25 cellular contexts compared by ENCODE assay signal in the genomic region with DNA sequence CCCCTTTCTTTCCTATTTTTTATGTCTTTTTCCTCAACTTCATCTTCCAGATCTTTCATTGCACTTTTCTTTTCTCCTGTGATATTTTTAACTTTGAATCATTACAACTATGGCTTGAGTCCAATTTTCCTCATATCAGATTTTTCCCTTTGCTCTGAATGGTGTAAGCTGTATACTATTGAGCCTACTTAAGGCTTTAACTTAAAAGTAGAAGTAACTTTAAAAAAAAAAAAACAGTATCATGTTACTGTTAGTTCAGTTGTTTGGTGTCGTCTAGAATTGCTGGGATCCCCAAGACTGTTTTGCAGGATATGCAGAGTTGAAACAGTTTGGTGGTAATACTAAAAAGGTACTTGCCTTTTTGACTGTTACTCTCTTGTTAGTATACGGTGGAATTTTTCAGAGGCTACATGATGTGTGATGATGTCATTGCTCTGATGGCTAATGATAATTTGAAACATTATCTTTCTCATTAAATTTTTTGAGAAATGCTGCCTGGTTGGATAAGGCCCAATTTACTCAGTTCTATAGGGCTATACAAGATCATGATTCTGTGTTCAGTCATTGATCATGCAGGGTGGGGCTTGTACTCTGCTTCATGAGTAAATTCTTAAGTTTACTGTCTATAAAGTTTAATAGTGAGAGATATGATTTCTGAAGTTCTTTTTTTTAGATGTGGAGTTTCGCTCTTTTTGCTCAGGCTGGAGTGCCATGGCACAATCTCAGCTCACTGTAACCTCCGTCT. TPM values are rescaled to one million over a fixed set of nuclear protein-coding genes. Genes with fewer than 3 reads are reported as not detected.
DNase-seq lines count a peak whose midpoint lies in the region; ATAC-seq, FAIRE-seq and TF ChIP-seq lines count a peak whose summit lies in the region.
"Had no signal": no experiment of that assay in that cellular context is flagged by ENCODE, and none has a peak within 500 bp of the region (broad histone marks: within the 10 kb centered on the region; RNA-seq: fewer than 3 reads in every experiment).

No MANE protein-coding gene starts in this region.

- TF ChIP-seq RAD21 in SK-N-SH (IDR thresholded peaks at IDR 0.05; ENCODE audit: low read length) = no peak

- intact Hi-C loops in endothelial cell of umbilical vein (cut with micrococcal nuclease) (no loop called here), adrenal gland (cut with DNase I) (no loop called here)

- peaks cover 15% of the 10 kb centered on the region for H3F3A ChIP-seq in SK-N-SH (replicated peaks; ENCODE audit: insufficient read depth)

- TF ChIP-seq POLR2A in endothelial cell of umbilical vein (IDR thresholded peaks at IDR 0.05; ENCODE audit: low read depth, low read length) (no peak), adrenal gland (IDR thresholded peaks at IDR 0.05) (no peak)

- H3K27ac ChIP-seq in SK-N-SH (ENCODE audit: low read depth in 2 of 2, low read length in 1 of 2) (peak overlapping the region in 1 of 2 experiments; percentile 61; a peak in 2 of 4 replicates), endothelial cell of umbilical vein (ENCODE audit: insufficient read depth, low read depth, low read length) (no peak overlapping the region), adrenal gland (peak overlapping the region in 2 of 5 donors; percentile 10 to 79)
- H3K27ac ChIP-seq: BLaER1 treated with 17β-estradiol and CSF1 and Interleukin-3, amounts not matched to agents 10 nM and 100 nM; neural progenitor cell had no signal

- no peaks in the 10 kb centered on the region for H3K9me3 Mint-ChIP-seq in nephron
- H3K9me3 Mint-ChIP-seq: activated T-helper 1 cell treated with anti-CD3 and anti-CD28 coated beads, Interleukin-12 subunit alpha, Interleukin-12 subunit beta, Interleukin-2, Interleukin-4 antibody, amounts not matched to agents 30 ng/mL and 10 ng/mL and 1 ng/mL, durations not matched to agents 14 hours and 24 hours and 36 hours; neural progenitor cell had no signal

- H3K27me3 ChIP-seq in SK-N-SH (ENCODE audit: insufficient read depth) (no peaks in the 10 kb centered on the region), endothelial cell of umbilical vein (ENCODE audit: control insufficient read depth in 2 of 2, insufficient read depth in 2 of 2, low read length in 2 of 2) (no peaks in the 10 kb centered on the region), adrenal gland (no peaks in the 10 kb centered on the region)
- H3K27me3 ChIP-seq: BLaER1 treated with 17β-estradiol and CSF1 and Interleukin-3, amounts not matched to agents 10 nM and 100 nM; heart right ventricle; neural progenitor cell; right atrium auricular region had no signal

- H3K9ac ChIP-seq in SK-N-SH (no peak overlapping the region), endothelial cell of umbilical vein (replicated peaks; ENCODE audit: extremely low read depth, insufficient read depth, low read length) (no peak overlapping the region)
- H3K9ac ChIP-seq: BLaER1 treated with 17β-estradiol and CSF1 and Interleukin-3, amounts not matched to agents 10 nM and 100 nM; neural progenitor cell had no signal

- DNase-seq in activated CD4-positive, CD25-positive, alpha-beta regulatory T cell treated with anti-CD3 and anti-CD28 coated beads, Interleukin-2, amount 50 U/mL, for 72 hours = no peak
- DNase-seq in SK-N-SH (no peak), endothelial cell of umbilical vein (ENCODE audit: low read depth, low spot score) (peak; percentile 49), adrenal gland (no peak)
- DNase-seq: activated CD4-positive, alpha-beta T cell treated with anti-CD3 and anti-CD28 coated beads, Interleukin-2, amount 50 U/mL, for 1 hour; amygdala; cortex of kidney; DMS153; H7; heart right ventricle; Karpas-422; NCI-H1105 treated with DMSO at 0.1 percent for 48 hours; NCI-H774; stimulated activated CD4-positive, alpha-beta T cell treated with anti-CD3 and anti-CD28 coated beads, Interleukin-2, amount 100 ng/mL, for 24 hours had no signal

- FAIRE-seq in endothelial cell of umbilical vein (lab: Jason Lieb, UNC) = peak; percentile 60
- FAIRE-seq: islet of Langerhans, urothelium cell line had no signal

- no peaks in the 10 kb centered on the region for H3K9me3 ChIP-seq in SK-N-SH
- H3K9me3 ChIP-seq in endothelial cell of umbilical vein (replicated peaks; ENCODE audit: control insufficient read depth, insufficient read depth, low read length) = no peaks in the 10 kb centered on the region
- no peaks in the 10 kb centered on the region for H3K9me3 ChIP-seq in adrenal gland (replicated peaks in 1 of 3)
- H3K9me3 ChIP-seq: heart right ventricle, right atrium auricular region had no signal

- no peak overlapping the region; the same call in 1 of the 2 replicates for H2AFZ ChIP-seq in SK-N-SH (ENCODE audit: low read depth)
- H2AFZ ChIP-seq in endothelial cell of umbilical vein (ENCODE audit: low read depth, low read length) = no peak overlapping the region
- H2AFZ ChIP-seq: neural progenitor cell had no signal

- H3K4me3 ChIP-seq in SK-N-SH (ENCODE audit: low read depth in 2 of 2, low read length in 1 of 2) (no peak overlapping the region), endothelial cell of umbilical vein (replicated peaks in 1 of 3; ENCODE audit: insufficient read depth in 1 of 3, low read depth in 1 of 3, low read length in 3 of 3) (no peak overlapping the region), adrenal gland (no peak overlapping the region)
- H3K4me3 ChIP-seq: BLaER1 treated with 17β-estradiol and CSF1 and Interleukin-3, amounts not matched to agents 10 nM and 100 nM; heart right ventricle; neural progenitor cell; right atrium auricular region had no signal

- peak overlapping the region; percentile 35 to 38 (median 37) for H3K27ac Mint-ChIP-seq in nephron
- H3K27ac Mint-ChIP-seq: activated T-helper 1 cell treated with anti-CD3 and anti-CD28 coated beads, Interleukin-12 subunit alpha, Interleukin-12 subunit beta, Interleukin-2, Interleukin-4 antibody, amounts not matched to agents 30 ng/mL and 10 ng/mL and 1 ng/mL, durations not matched to agents 14 hours and 24 hours and 36 hours; neural progenitor cell had no signal

- peaks cover 80% of the 10 kb centered on the region for H3K36me3 Mint-ChIP-seq in nephron (ENCODE audit: low read depth)

- peak; percentile 46 to 64 for ATAC-seq in activated CD4-positive, CD25-positive, alpha-beta regulatory T cell treated with anti-CD3 and anti-CD28 coated beads, Interleukin-2, amount 50 U/mL, for 24 hours
- ATAC-seq in HG03135 (IDR thresholded peaks at IDR 0.05; ENCODE audit: unreplicated experiment) = no peak
- ATAC-seq in GM21526 (IDR thresholded peaks at IDR 0.05; ENCODE audit: low FRiP score, unreplicated experiment) = no peak
- ATAC-seq: Panc1 had no signal

- dilution Hi-C loops in endothelial cell of umbilical vein (cut with MboI; ENCODE audit: extremely low pct_ligation_motif_present, low sequenced_read_pairs) = no loop called here

- no peaks in the 10 kb centered on the region for H3K27me3 Mint-ChIP-seq in nephron (ENCODE audit: low read depth)

- peaks cover 34% of the 10 kb centered on the region for H4K20me1 ChIP-seq in SK-N-SH (ENCODE audit: insufficient read depth)
- no peaks in the 10 kb centered on the region for H4K20me1 ChIP-seq in endothelial cell of umbilical vein (replicated peaks; ENCODE audit: control insufficient read depth, extremely low read depth, insufficient read depth, low read length)

- no peak for TF ChIP-seq EP300 in SK-N-SH (IDR thresholded peaks at IDR 0.05; ENCODE audit: borderline replicate concordance in 1 of 2, low read depth in 1 of 2, low read length in 1 of 2)

- TF ChIP-seq CTCF in SK-N-SH (IDR thresholded peaks at IDR 0.05) (no peak), endothelial cell of umbilical vein (IDR thresholded peaks at IDR 0.05; ENCODE audit: extremely low read depth in 1 of 2, insufficient read depth in 1 of 2, low read depth in 1 of 2, low read length in 2 of 2) (no peak), nephron (IDR thresholded peaks at IDR 0.05; ENCODE audit: unreplicated experiment in 3 of 3) (no peak), adrenal gland (IDR thresholded peaks at IDR 0.05) (no peak)

- no TSS peak for BruUV-seq in endothelial cell of umbilical vein (replicated peaks; lab: Mats Ljungman, UMichigan)

- no peaks in the 10 kb centered on the region for H3K9me1 ChIP-seq in endothelial cell of umbilical vein (replicated peaks; ENCODE audit: control insufficient read depth, extremely low read depth, insufficient read depth, low read length)

- no peaks in the 10 kb centered on the region for H3K9me2 ChIP-seq in SK-N-SH

- 74% methylated on average over 4 of the region's 4 CpGs for WGBS in SK-N-SH (ENCODE audit: low lambda C conversion rate)
- 70 to 82% (median 72%) methylated on average over 4 of the region's 4 CpGs for WGBS in adrenal gland, 4 donors

- peaks cover 0 to 11% of the 10 kb centered on the region in 2 experiments; a peak in 3 of 4 replicates for H3K4me1 ChIP-seq in SK-N-SH (ENCODE audit: control insufficient read depth in 1 of 2, insufficient read depth in 2 of 2, low read depth in 1 of 2, low read length in 1 of 2)
- H3K4me1 ChIP-seq in endothelial cell of umbilical vein (ENCODE audit: control insufficient read depth, extremely low read depth, insufficient read depth, low read length) = no peaks in the 10 kb centered on the region
- H3K4me1 ChIP-seq in adrenal gland (replicated peaks in 1 of 2) = peaks cover 0 to 20% of the 10 kb centered on the region in 2 donors
- H3K4me1 ChIP-seq: neural progenitor cell had no signal

- H3K36me3 ChIP-seq in SK-N-SH (replicated peaks in 1 of 2; ENCODE audit: control insufficient read depth in 1 of 2, insufficient read depth in 2 of 2, low read length in 1 of 2) (peaks cover 29 to 57% of the 10 kb centered on the region in 2 experiments), endothelial cell of umbilical vein (ENCODE audit: control insufficient read depth in 2 of 2, extremely low read depth in 1 of 2, insufficient read depth in 2 of 2, low read length in 2 of 2) (peaks cover 2% of the 10 kb centered on the region in 2 experiments), adrenal gland (replicated peaks in 1 of 2) (peaks cover 0 to 12% of the 10 kb centered on the region in 2 donors)

- H3K4me1 Mint-ChIP-seq in nephron = peaks cover 10% of the 10 kb centered on the region
- H3K4me1 Mint-ChIP-seq: neural progenitor cell had no signal

- H3K79me2 ChIP-seq in SK-N-SH (ENCODE audit: insufficient read depth) = peaks cover 100% of the 10 kb centered on the region
- H3K79me2 ChIP-seq in endothelial cell of umbilical vein (ENCODE audit: control insufficient read depth, insufficient read depth, low read length) = peaks cover 83% of the 10 kb centered on the region

- CTCF ChIA-PET in SK-N-SH (lab: Yijun Ruan, JAX) (no interaction called here), endothelial cell of umbilical vein (lab: Charles Lee) (no interaction called here)

- H3K4me2 ChIP-seq in SK-N-SH (peak overlapping the region; percentile 55), endothelial cell of umbilical vein (ENCODE audit: insufficient read depth, low read length) (no peak overlapping the region)
- H3K4me2 ChIP-seq: BLaER1 treated with 17β-estradiol and CSF1 and Interleukin-3, amounts not matched to agents 10 nM and 100 nM; neural progenitor cell had no signal

- POLR2A ChIA-PET in SK-N-SH (lab: Yijun Ruan, JAX) = no interaction called here
- POLR2A ChIA-PET in endothelial cell of umbilical vein (lab: Charles Lee) = no interaction called here

- no peak overlapping the region for H3K4me3 Mint-ChIP-seq in nephron
- H3K4me3 Mint-ChIP-seq: activated T-helper 1 cell treated with anti-CD3 and anti-CD28 coated beads, Interleukin-12 subunit alpha, Interleukin-12 subunit beta, Interleukin-2, Interleukin-4 antibody, amounts not matched to agents 30 ng/mL and 10 ng/mL and 1 ng/mL, durations not matched to agents 14 hours and 24 hours and 36 hours; neural progenitor cell had no signal

RNA-seq across cellular contexts. Expression of a gene that starts 8.8 kb away (rescaled TPM):
- polyA plus RNA-seq in SK-N-SH (2012; rRNA removed) (9.0 and 12.9 TPM in 2 replicates), endothelial cell of umbilical vein (6.7 and 7.9 TPM in 2 replicates), adrenal gland (10 to 100 TPM in 1 of 3 donors, 1 to 10 TPM in 2; 8.4 to 33.4 (median 9.8) TPM)
- polyA plus RNA-seq in SK-N-SH (2012; cell fraction: cytosol; rRNA removed) = 12.7 and 14.3 TPM in 2 replicates
- 10.6 and 17.3 TPM in 2 replicates for polyA plus RNA-seq in SK-N-SH (2012; cell fraction: nucleus; rRNA removed)
- total RNA-seq in endothelial cell of umbilical vein (22.5 and 23.3 TPM in 2 replicates), adrenal gland (10 to 100 TPM; 15.3 to 29.1 (median 23.8) TPM)
- polyA plus RNA-seq in endothelial cell of umbilical vein (2011; cell fraction: cytosol; rRNA removed) = 10.3 and 10.4 TPM in 2 replicates
- 19.5 and 23.9 TPM in 2 replicates for polyA plus RNA-seq in endothelial cell of umbilical vein (2011; cell fraction: nucleus; rRNA removed)
- 19.9 and 26.8 TPM in 2 replicates for polyA plus RNA-seq in endothelial cell of umbilical vein (2012)
- 13.0 and 15.2 TPM in 2 replicates for polyA minus RNA-seq in endothelial cell of umbilical vein
- 14.6 TPM for polyA minus RNA-seq in endothelial cell of umbilical vein (2011; cell fraction: cytosol; rRNA and poly(A)+ RNA removed)
- 18.2 and 21.3 TPM in 2 replicates for polyA minus RNA-seq in endothelial cell of umbilical vein (2011; cell fraction: nucleus; rRNA and poly(A)+ RNA removed)

Comparison
In these comparisons a context has a peak if more than half of its experiments do, and no peak if none do; other contexts are left out.
1. ATAC-seq: peak in activated CD4-positive, CD25-positive, alpha-beta regulatory T cell treated with anti-CD3 and anti-CD28 coated beads, Interleukin-2, amount 50 U/mL, for 24 hours (2 of 2); none in HG03135 (single experiment) and GM21526 (single experiment).